ENCODE assay signal across 15 cellular contexts in the genomic region with DNA sequence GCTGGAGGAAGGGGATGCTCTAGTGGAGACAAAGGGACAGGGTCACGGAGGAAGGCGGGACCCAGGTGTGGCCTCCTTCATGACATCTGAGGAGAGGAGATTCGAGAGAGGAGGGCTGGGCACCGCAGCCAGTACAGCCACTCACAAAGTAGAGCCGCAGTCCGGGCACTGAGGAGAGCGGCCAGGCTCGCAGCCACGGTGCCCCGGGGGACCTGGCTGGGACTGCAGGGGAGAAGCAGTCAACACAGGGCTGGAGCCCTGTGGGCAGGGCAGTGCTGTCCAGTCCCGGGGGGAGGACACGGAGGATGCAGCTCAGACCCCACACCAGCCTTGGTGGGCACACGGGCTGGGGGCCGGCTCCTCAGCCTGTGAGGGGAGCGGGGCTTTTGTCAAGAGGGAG. TPM values are rescaled to one million over a fixed set of nuclear protein-coding genes. Genes with fewer than 3 reads are reported as not detected.
DNase-seq lines count a peak whose midpoint lies in the region; ATAC-seq and TF ChIP-seq lines count a peak whose summit lies in the region.
"Had no signal": no experiment of that assay in that cellular context is flagged by ENCODE, and none has a peak within 500 bp of the region (broad histone marks: within the 10 kb centered on the region; RNA-seq: fewer than 3 reads in every experiment).

No MANE protein-coding gene starts in this region.

- no peaks in the 10 kb centered on the region for H3K36me3 Mint-ChIP-seq in glutamatergic neuron (ENCODE audit: unreplicated experiment)
- H3K36me3 Mint-ChIP-seq: IgD-negative memory B cell had no signal

- H3K9me3 ChIP-seq in BLaER1 treated with 17β-estradiol and CSF1 and Interleukin-3, amounts not matched to agents 10 nM and 100 nM (replicated peaks in 1 of 11) = no peaks in the 10 kb centered on the region
- H3K9me3 ChIP-seq in neuronal stem cell (replicated peaks in 1 of 2; ENCODE audit: control insufficient read depth in 2 of 2, insufficient read depth in 1 of 2, low read depth in 1 of 2, low read length in 2 of 2) (peaks cover 0 to 3% of the 10 kb centered on the region in 2 donors), gastrocnemius medialis (no peaks in the 10 kb centered on the region)

- intact Hi-C loops in gastrocnemius medialis (cut with DNase I; ENCODE audit: low total_unique reads) = loop anchor here (5.0 kb wide), 2 partner anchors 123 to 197 kb away; a partner anchor contains a TSS

- no peak overlapping the region for H2BK15ac ChIP-seq in neuronal stem cell (ENCODE audit: low read length)

- peak overlapping the region; percentile 72 for H3K27ac Mint-ChIP-seq in glutamatergic neuron (ENCODE audit: unreplicated experiment)

- peak overlapping the region in 8 of 11 experiments; percentile 75 to 96 (median 92); a peak in 15 of 22 replicates for H3K4me2 ChIP-seq in BLaER1 treated with 17β-estradiol and CSF1 and Interleukin-3, amounts not matched to agents 10 nM and 100 nM
- no peak overlapping the region for H3K4me2 ChIP-seq in neuronal stem cell (ENCODE audit: insufficient read depth, low read length, poor library complexity, severe bottlenecking)

- peaks cover 5 to 24% (median 16%) of the 10 kb centered on the region in 11 experiments; a peak in 15 of 22 replicates for H4K20me1 ChIP-seq in BLaER1 treated with 17β-estradiol and CSF1 and Interleukin-3, amounts not matched to agents 10 nM and 100 nM

- H3K4ac ChIP-seq in neuronal stem cell (ENCODE audit: low read length) = no peak overlapping the region

- no peak for TF ChIP-seq POLR2A in gastrocnemius medialis (IDR thresholded peaks at IDR 0.05)

- H2AFZ ChIP-seq in neuronal stem cell (ENCODE audit: low read length) = no peak overlapping the region

- H3K23ac ChIP-seq in neuronal stem cell (ENCODE audit: low read depth, low read length, poor library complexity) = no peak overlapping the region

- peaks cover 7% of the 10 kb centered on the region for H3K27me3 Mint-ChIP-seq in glutamatergic neuron (ENCODE audit: unreplicated experiment)
- H3K27me3 Mint-ChIP-seq: CD4-positive, alpha-beta memory T cell had no signal

- peak overlapping the region in 4 of 11 experiments; percentile 10 to 29 (median 23); a peak in 5 of 22 replicates for H3K9ac ChIP-seq in BLaER1 treated with 17β-estradiol and CSF1 and Interleukin-3, amounts not matched to agents 10 nM and 100 nM
- peak overlapping the region; percentile 57 for H3K9ac ChIP-seq in neuronal stem cell (ENCODE audit: low read depth, low read length, poor library complexity)

- in situ Hi-C loops in gastrocnemius medialis (cut with MboI; ENCODE audit: low sequenced_read_pairs in 4 of 4) = no loop called here

- no peak overlapping the region for H3K4me3 ChIP-seq in BLaER1 treated with 17β-estradiol and CSF1 and Interleukin-3, amounts not matched to agents 10 nM and 100 nM
- H3K4me3 ChIP-seq in H7 (ENCODE audit: insufficient read depth, low read depth, low read length) (no peak overlapping the region), neuronal stem cell (ENCODE audit: low read length in 2 of 2) (no peak overlapping the region), gastrocnemius medialis (no peak overlapping the region)

- H2AK5ac ChIP-seq in neuronal stem cell (ENCODE audit: low read depth, low read length) = no peak overlapping the region

- no peak overlapping the region for H3K4me3 Mint-ChIP-seq in glutamatergic neuron (ENCODE audit: unreplicated experiment)

- no peak for TF ChIP-seq CTCF in glutamatergic neuron (IDR thresholded peaks at IDR 0.05; ENCODE audit: partially characterized antibody, unreplicated experiment)
- no peak for TF ChIP-seq CTCF in gastrocnemius medialis (IDR thresholded peaks at IDR 0.05 in 4 of 5, conservative IDR thresholded peaks at IDR 0.05 in 1 of 5)

- no peak overlapping the region for H2BK120ac ChIP-seq in neuronal stem cell (ENCODE audit: low read depth, low read length)

- peak overlapping the region; percentile 53 for H3K18ac ChIP-seq in neuronal stem cell (ENCODE audit: low read length)

- no peak overlapping the region for H3K14ac ChIP-seq in neuronal stem cell (ENCODE audit: low read length)

- H2BK5ac ChIP-seq in neuronal stem cell (ENCODE audit: low read length) = peak overlapping the region; percentile 16

- H3K9me3 Mint-ChIP-seq in glutamatergic neuron (ENCODE audit: unreplicated experiment) = peaks cover 21% of the 10 kb centered on the region
- H3K9me3 Mint-ChIP-seq: IgD-negative memory B cell had no signal

- no peak overlapping the region for H4K8ac ChIP-seq in neuronal stem cell (ENCODE audit: low read depth, low read length)

- H3K4me1 Mint-ChIP-seq in glutamatergic neuron (ENCODE audit: low read depth, unreplicated experiment) = peaks cover 9% of the 10 kb centered on the region

- H3K4me1 ChIP-seq in BLaER1 treated with 17β-estradiol and CSF1 and Interleukin-3, amounts not matched to agents 10 nM and 100 nM = peaks cover 21 to 41% (median 34%) of the 10 kb centered on the region in 10 experiments
- peaks cover 0 to 6% of the 10 kb centered on the region in 2 donors for H3K4me1 ChIP-seq in neuronal stem cell (ENCODE audit: control insufficient read depth in 2 of 2, insufficient read depth in 1 of 2, low read depth in 1 of 2, low read length in 2 of 2)
- H3K4me1 ChIP-seq in gastrocnemius medialis = peaks cover 12 to 18% of the 10 kb centered on the region in 2 donors

- ATAC-seq in gastrocnemius medialis (no peak), GM19397 (IDR thresholded peaks at IDR 0.05; ENCODE audit: unreplicated experiment) (no peak)

- peaks cover 24% of the 10 kb centered on the region for H3K79me1 ChIP-seq in neuronal stem cell (ENCODE audit: low read depth, low read length)

- H3K27me3 ChIP-seq in BLaER1 treated with 17β-estradiol and CSF1 and Interleukin-3, amounts not matched to agents 10 nM and 100 nM = no peaks in the 10 kb centered on the region
- H3K27me3 ChIP-seq in H7 (ENCODE audit: control insufficient read depth, insufficient read depth, low read length) (no peaks in the 10 kb centered on the region), neuronal stem cell (ENCODE audit: control insufficient read depth in 3 of 3, insufficient read depth in 3 of 3, low read depth in 1 of 3, low read length in 3 of 3) (no peaks in the 10 kb centered on the region), gastrocnemius medialis (no peaks in the 10 kb centered on the region)

- peak; percentile 66 for DNase-seq in H7
- DNase-seq in glutamatergic neuron = no peak
- DNase-seq in neuronal stem cell (ENCODE audit: low spot score) = no peak
- DNase-seq in gastrocnemius medialis = no peak
- no peak for DNase-seq in NK-92 treated with Interleukin-12 subunit alpha and Interleukin-12 subunit beta, amount 100 ng/mL, for 24 hours (lab: John Stamatoyannopoulos, UW)
- DNase-seq in NCI-H524 treated with DMSO at 0.1 percent for 48 hours (lab: John Stamatoyannopoulos, UW) = no peak
- DNase-seq: AML-193, C1 segment of cervical spinal cord, DMS79, EL, KG1 had no signal

- H4K91ac ChIP-seq in neuronal stem cell (ENCODE audit: low read depth, low read length, poor library complexity) = no peak overlapping the region

- peak overlapping the region in 1 of 11 experiments; percentile 15; a peak in 1 of 22 replicates for H3K27ac ChIP-seq in BLaER1 treated with 17β-estradiol and CSF1 and Interleukin-3, amounts not matched to agents 10 nM and 100 nM
- no peak overlapping the region for H3K27ac ChIP-seq in neuronal stem cell (replicated peaks; ENCODE audit: low read length)
- H3K27ac ChIP-seq in gastrocnemius medialis = no peak overlapping the region

- peaks cover 0 to 39% (median 16%) of the 10 kb centered on the region in 11 experiments; a peak in 12 of 22 replicates for H3K36me3 ChIP-seq in BLaER1 treated with 17β-estradiol and CSF1 and Interleukin-3, amounts not matched to agents 10 nM and 100 nM
- H3K36me3 ChIP-seq in H7 (replicated peaks; ENCODE audit: control insufficient read depth, insufficient read depth, low read length) (peaks cover 2% of the 10 kb centered on the region; the same call in 1 of the 2 replicates), neuronal stem cell (replicated peaks in 1 of 2; ENCODE audit: control insufficient read depth in 2 of 2, insufficient read depth in 2 of 2, low read length in 2 of 2) (peaks cover 27 to 47% of the 10 kb centered on the region in 2 donors), gastrocnemius medialis (peaks cover 0 to 6% of the 10 kb centered on the region in 2 donors)

- no peak overlapping the region for H2BK12ac ChIP-seq in neuronal stem cell (ENCODE audit: low read length)

- no CpG with 5 or more reads among the region's 15 CpGs for WGBS in neuronal stem cell (ENCODE audit: extremely low coverage in 2 of 2, insufficient read length in 2 of 2, insufficient replicate concordance in 1 of 2), 2 donors

RNA-seq across cellular contexts. Expression of a gene that starts 40.3 kb away (rescaled TPM):
- total RNA-seq in H7 (2014; rRNA removed; shearing (Covaris generic)) = 28.1 and 32.0 TPM in 2 replicates
- total RNA-seq in glutamatergic neuron (ENCODE audit: unreplicated experiment) = 37.7 TPM
- 26.8 TPM for polyA plus RNA-seq in neuronal stem cell (2013, experiment 1 of 2)
- 25.4 TPM for polyA plus RNA-seq in neuronal stem cell (2013, experiment 2 of 2)
- total RNA-seq in gastrocnemius medialis = 10 to 100 TPM; 24.7 to 35.2 (median 29.5) TPM
